Comparison of ENCODE assay signal across 10 cellular contexts in the genomic region with DNA sequence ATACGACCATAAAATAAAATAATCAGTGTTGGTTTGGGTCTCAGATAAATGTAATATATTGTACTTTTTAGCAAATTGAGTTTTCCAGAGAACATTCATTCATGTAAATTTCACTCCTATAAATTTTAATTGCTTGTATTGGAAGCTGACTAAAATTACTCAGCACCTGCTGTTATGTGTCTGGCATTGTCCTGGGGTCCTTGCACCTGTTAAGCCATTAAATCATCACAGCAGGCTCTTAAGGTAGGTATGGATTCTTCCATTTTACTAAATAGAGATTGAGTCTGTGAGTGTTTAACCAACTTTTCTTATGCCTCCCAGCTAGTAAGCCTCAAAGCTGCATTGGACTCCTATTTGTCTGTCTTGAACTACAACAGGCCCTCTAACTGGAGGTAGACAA.
DNase-seq lines count a peak whose midpoint lies in the region; ATAC-seq and TF ChIP-seq lines count a peak whose summit lies in the region.
"Had no signal": no experiment of that assay in that cellular context is flagged by ENCODE, and none has a peak within 500 bp of the region (broad histone marks: within the 10 kb centered on the region; RNA-seq: fewer than 3 reads in every experiment).

No MANE protein-coding gene starts in this region.

- H3K27ac ChIP-seq in dorsolateral prefrontal cortex (peak overlapping the region in 20 of 59 donors; percentile 6 to 65 (median 30)), skeletal muscle tissue (ENCODE audit: low read depth, low read length) (no peak overlapping the region)

- H3K36me3 Mint-ChIP-seq in progenitor cell of endocrine pancreas (ENCODE audit: insufficient read depth) = no peaks in the 10 kb centered on the region

- no peak overlapping the region for H3K4me3 Mint-ChIP-seq in progenitor cell of endocrine pancreas (ENCODE audit: low read depth)
- H3K4me3 Mint-ChIP-seq: neural crest cell had no signal

- intact Hi-C loops in dorsolateral prefrontal cortex (cut with DNase I) = no loop called here
- intact Hi-C loops in mucosa of descending colon (cut with DNase I, micrococcal nuclease) = no loop called here

- TF ChIP-seq CTCF in dorsolateral prefrontal cortex (IDR thresholded peaks at IDR 0.05 in 54 of 56, conservative IDR thresholded peaks at IDR 0.05 in 2 of 56; ENCODE audit: low read depth in 1 of 56, partially characterized antibody in 56 of 56) (no peak), mucosa of descending colon (IDR thresholded peaks at IDR 0.05) (no peak), progenitor cell of endocrine pancreas (IDR thresholded peaks at IDR 0.05; ENCODE audit: unreplicated experiment) (no peak)

- H3K9me3 ChIP-seq in skeletal muscle tissue (ENCODE audit: control insufficient read depth in 3 of 3, low read length in 3 of 3) = no peaks in the 10 kb centered on the region
- no peaks in the 10 kb centered on the region for H3K9me3 ChIP-seq in mucosa of descending colon

- H3K4me1 Mint-ChIP-seq in progenitor cell of endocrine pancreas (ENCODE audit: low read depth) = peaks cover 7% of the 10 kb centered on the region

- peak overlapping the region in 37 of 59 donors; percentile 0 to 53 (median 38) for H3K4me3 ChIP-seq in dorsolateral prefrontal cortex
- peak overlapping the region in 2 of 3 donors; percentile 45 to 62 for H3K4me3 ChIP-seq in skeletal muscle tissue (ENCODE audit: low read length in 3 of 3)
- no peak overlapping the region for H3K4me3 ChIP-seq in mucosa of descending colon

- ATAC-seq in GM18868 (IDR thresholded peaks at IDR 0.05; ENCODE audit: unreplicated experiment) = peak; percentile 22
- no peak for ATAC-seq in mucosa of descending colon

- no peaks in the 10 kb centered on the region for H3K9me3 Mint-ChIP-seq in progenitor cell of endocrine pancreas (ENCODE audit: low read depth)
- H3K9me3 Mint-ChIP-seq: neural crest cell had no signal

- no peaks in the 10 kb centered on the region for H3K27me3 Mint-ChIP-seq in progenitor cell of endocrine pancreas

- no peak overlapping the region for H3K27ac Mint-ChIP-seq in progenitor cell of endocrine pancreas

- no peaks in the 10 kb centered on the region for H3K36me3 ChIP-seq in skeletal muscle tissue (ENCODE audit: control insufficient read depth in 3 of 3, insufficient read depth in 3 of 3, low read length in 3 of 3)
- no peaks in the 10 kb centered on the region for H3K36me3 ChIP-seq in mucosa of descending colon (ENCODE audit: low read depth)

- no peak overlapping the region for H3K9ac ChIP-seq in skeletal muscle tissue (ENCODE audit: low read depth in 1 of 3, low read length in 3 of 3)

- H3K27me3 ChIP-seq in dorsolateral prefrontal cortex = no peaks in the 10 kb centered on the region
- H3K27me3 ChIP-seq in skeletal muscle tissue (ENCODE audit: control insufficient read depth in 3 of 3, insufficient read depth in 3 of 3, low read length in 3 of 3) = no peaks in the 10 kb centered on the region

- H3K4me1 ChIP-seq in skeletal muscle tissue (ENCODE audit: control insufficient read depth in 3 of 3, insufficient read depth in 3 of 3, low read length in 3 of 3) (peaks cover 0 to 3% (median 0%) of the 10 kb centered on the region in 3 donors), mucosa of descending colon (ENCODE audit: low read depth) (no peaks in the 10 kb centered on the region)

- DNase-seq in NCI-H1930 (lab: John Stamatoyannopoulos, UW) (peak; percentile 70 to 71), dorsolateral prefrontal cortex (no peak), NCI-H2227 (lab: John Stamatoyannopoulos, UW; ENCODE audit: unreplicated experiment) (no peak), mucosa of descending colon (no peak), progenitor cell of endocrine pancreas (ENCODE audit: low spot score, unreplicated experiment) (no peak)
- DNase-seq: activated CD4-positive, alpha-beta T cell treated with anti-CD3 and anti-CD28 coated beads for 48 hours; NCI-H1694 treated with DMSO at 0.1 percent for 48 hours had no signal

Comparison
In these comparisons a context has a peak if more than half of its experiments do, and no peak if none do; other contexts are left out.
1. DNase-seq: peak in NCI-H1930 (2 of 2); none in dorsolateral prefrontal cortex (0 of 10), NCI-H2227 (single experiment), mucosa of descending colon (0 of 3) and progenitor cell of endocrine pancreas (single experiment).